Comparison of ENCODE assay signal across 7 cellular contexts in genomic region chr2:46334389-46335345, GRCh38. TPM values are rescaled to one million over a fixed set of nuclear protein-coding genes. Genes with fewer than 3 reads are reported as not detected.
DNase-seq lines count a peak whose midpoint lies in the region; ATAC-seq and TF ChIP-seq lines count a peak whose summit lies in the region.

No MANE protein-coding gene starts in this region.

- H3K4me1 ChIP-seq in mesenchymal stem cell (ENCODE audit: control insufficient read depth, insufficient read depth, low read depth, low read length) (peaks cover 45% of the 10 kb centered on the region), upper lobe of left lung (peaks cover 96 to 99% (median 99%) of the 10 kb centered on the region in 4 donors)

- H2AK5ac ChIP-seq in mesenchymal stem cell (ENCODE audit: low read length, severe bottlenecking): peak overlapping the region; percentile 97

- H3K14ac ChIP-seq in mesenchymal stem cell (ENCODE audit: low read length in 2 of 2): peak overlapping the region in 1 of 2 experiments; percentile 63

- peak overlapping the region; percentile 68 to 94 for H3K18ac ChIP-seq in mesenchymal stem cell (ENCODE audit: low read depth in 1 of 2, low read length in 2 of 2)

- H3K9me3 ChIP-seq in mesenchymal stem cell (ENCODE audit: control insufficient read depth, low read length) (no peaks in the 10 kb centered on the region), upper lobe of left lung (no peaks in the 10 kb centered on the region)

- DNase-seq in NCI-H226 (peak; percentile 91), dedifferentiated amniotic fluid mesenchymal stem cell (ENCODE audit: extremely low spot score) (peak; percentile 89), mesenchymal stem cell (peak; percentile 96), upper lobe of left lung (no peak), NAMALWA (ENCODE audit: low spot score) (no peak)
- no peak for DNase-seq in stimulated activated CD4-positive, alpha-beta T cell treated with anti-CD3 and anti-CD28 coated beads, Interleukin-4, amount 100 ng/mL, for 24 hours

- H3K4me3 ChIP-seq in mesenchymal stem cell (ENCODE audit: insufficient read depth in 1 of 2, low read depth in 1 of 2, low read length in 2 of 2) (peak overlapping the region in 1 of 2 experiments; percentile 73), upper lobe of left lung (peak overlapping the region in 3 of 4 donors; percentile 2 to 34 (median 34))

- H3K27me3 ChIP-seq in mesenchymal stem cell (ENCODE audit: control insufficient read depth in 1 of 2, insufficient read depth in 1 of 2, low read length in 2 of 2) (no peaks in the 10 kb centered on the region), upper lobe of left lung (no peaks in the 10 kb centered on the region)

- no peak overlapping the region for H2AFZ ChIP-seq in mesenchymal stem cell (ENCODE audit: low read depth, low read length)

- no peak for TF ChIP-seq POLR2A in upper lobe of left lung (IDR thresholded peaks at IDR 0.05)

- peak overlapping the region; percentile 38 for H3K4me2 ChIP-seq in mesenchymal stem cell (ENCODE audit: low read length, poor library complexity, severe bottlenecking)

- peaks cover 33% of the 10 kb centered on the region for H3K79me1 ChIP-seq in mesenchymal stem cell (replicated peaks; ENCODE audit: low read length, poor library complexity, severe bottlenecking)

- no peak overlapping the region for H2BK15ac ChIP-seq in mesenchymal stem cell (ENCODE audit: low read depth, poor library complexity, severe bottlenecking)

- H3K27ac ChIP-seq in mesenchymal stem cell (ENCODE audit: low read length, poor library complexity, severe bottlenecking): peak overlapping the region; percentile 89
- peak overlapping the region; percentile 70 to 83 (median 78) for H3K27ac ChIP-seq in upper lobe of left lung

- H2BK120ac ChIP-seq in mesenchymal stem cell (ENCODE audit: low read depth, low read length): peak overlapping the region; percentile 89

- H3K36me3 ChIP-seq in mesenchymal stem cell (ENCODE audit: control insufficient read depth in 1 of 2, insufficient read depth in 2 of 2, low read depth in 1 of 2, low read length in 2 of 2): no peaks in the 10 kb centered on the region
- H3K36me3 ChIP-seq in upper lobe of left lung: peaks cover 0 to 5% (median 0%) of the 10 kb centered on the region in 4 donors

- peak in 1 of 4 donors; percentile 26 for TF ChIP-seq EP300 in upper lobe of left lung (IDR thresholded peaks at IDR 0.05)

- peak overlapping the region; percentile 94 for H4K91ac ChIP-seq in mesenchymal stem cell (ENCODE audit: low read length)

- TF ChIP-seq CTCF in upper lobe of left lung (IDR thresholded peaks at IDR 0.05): no peak

- 27% methylated on average over 4 of the region's 6 CpGs for WGBS in mesenchymal stem cell
- 40 to 42% methylated on average over 6 of the region's 6 CpGs for WGBS in upper lobe of left lung, 2 donors

- peak overlapping the region; percentile 64 for H4K8ac ChIP-seq in mesenchymal stem cell (ENCODE audit: low read length)

- H2BK12ac ChIP-seq in mesenchymal stem cell (ENCODE audit: low read length in 2 of 2): peak overlapping the region; percentile 85 to 95

- H3K23ac ChIP-seq in mesenchymal stem cell (ENCODE audit: low read length in 2 of 2): peak overlapping the region in 1 of 2 experiments; percentile 14

- ATAC-seq in upper lobe of left lung (ENCODE audit: low FRiP score in 2 of 2) (peak in 1 of 2 donors; percentile 71), GM21619 (IDR thresholded peaks at IDR 0.05; ENCODE audit: unreplicated experiment) (no peak)

- H3K9ac ChIP-seq in mesenchymal stem cell (ENCODE audit: low read length): peak overlapping the region; percentile 89

- peak overlapping the region; percentile 48 for H2BK5ac ChIP-seq in mesenchymal stem cell (ENCODE audit: low read depth, low read length, poor library complexity, severe bottlenecking)

- H3K4ac ChIP-seq in mesenchymal stem cell (ENCODE audit: low read depth in 1 of 2, low read length in 2 of 2): peak overlapping the region; percentile 49 to 71

RNA-seq across cellular contexts. Expression of gene EPAS1, which starts 37.5 kb away (rescaled TPM):
- 237 TPM for polyA plus RNA-seq in mesenchymal stem cell (2013, experiment 1 of 2)
- 244 TPM for polyA plus RNA-seq in mesenchymal stem cell (2013, experiment 2 of 2)
- 1,000 to 10,000 TPM in 4 of 6 donors, 100 to 1,000 TPM in 2; 440 to 1,878 (median 1,131) TPM for total RNA-seq in upper lobe of left lung

Comparison
In these comparisons a context has a peak if more than half of its experiments do, and no peak if none do; other contexts are left out.
1. DNase-seq: peak in NCI-H226 (single experiment), dedifferentiated amniotic fluid mesenchymal stem cell (single experiment) and mesenchymal stem cell (single experiment); none in upper lobe of left lung (0 of 2), NAMALWA (single experiment) and stimulated activated CD4-positive, alpha-beta T cell treated with anti-CD3 and anti-CD28 coated beads, Interleukin-4, amount 100 ng/mL, for 24 hours (single experiment).